8 cellular contexts compared by ENCODE assay signal in the genomic region with DNA sequence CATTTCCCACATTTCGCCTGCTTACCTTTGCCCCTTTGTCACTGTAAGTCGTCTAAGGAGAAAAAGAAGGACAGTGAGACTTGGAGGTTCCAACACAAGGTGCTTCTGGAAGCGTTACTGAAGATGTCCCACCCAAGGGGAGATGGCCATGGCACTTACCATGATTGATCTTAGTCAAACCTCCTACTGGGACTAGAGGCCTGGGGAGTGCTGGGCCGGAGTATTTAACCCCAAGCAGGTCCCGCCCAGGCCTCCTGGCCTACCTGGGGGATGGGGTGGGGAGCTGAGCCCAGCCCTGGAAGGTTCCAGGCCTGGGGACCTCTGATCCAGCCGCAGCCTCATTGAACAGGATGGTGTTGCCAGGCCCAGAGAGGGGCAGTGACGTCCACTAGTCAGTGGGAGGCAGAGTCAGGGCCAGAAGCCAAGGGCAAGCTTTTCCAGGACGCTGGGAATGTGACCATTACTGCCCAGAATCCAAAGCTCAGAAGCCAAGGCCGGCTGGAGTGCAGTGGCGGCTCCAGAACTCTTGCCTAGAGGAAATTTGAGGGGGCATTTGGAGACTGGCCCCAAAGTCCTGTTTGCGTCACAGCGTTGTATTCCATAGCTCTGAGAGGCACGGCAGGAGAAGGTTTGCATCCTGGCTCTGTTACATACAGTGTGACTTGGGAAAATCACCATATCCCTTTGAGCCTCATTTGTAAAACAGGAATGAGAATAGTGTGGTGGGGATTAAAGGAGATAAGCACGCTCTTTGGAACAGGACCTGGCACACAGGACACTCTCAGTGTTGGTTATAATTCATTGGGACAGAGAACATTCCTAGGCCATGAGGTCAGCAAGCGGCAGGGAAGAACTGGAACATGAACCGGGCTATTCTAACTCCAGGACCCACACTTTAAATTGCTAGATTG. TPM values are rescaled to one million over a fixed set of nuclear protein-coding genes. Genes with fewer than 3 reads are reported as not detected.
A peak's percentile ranks its signal among the peaks of the same experiment; 100 is the strongest.
DNase-seq lines count a peak whose midpoint lies in the region; ATAC-seq and TF ChIP-seq lines count a peak whose summit lies in the region.

A gene (minus strand): TSS at position 198 of the 911 bp plus-strand sequence. CDS start 36 bp downstream, at position 162.

- H3K9me3 ChIP-seq in left lung (no peaks in the 10 kb centered on the region), subcutaneous abdominal adipose tissue (ENCODE audit: control insufficient read depth in 5 of 5, low read length in 5 of 5) (no peaks in the 10 kb centered on the region)

- DNase-seq in HFFc6 (peak; percentile 74), cerebellar cortex (ENCODE audit: low spot score) (peak; percentile 28), left lung (peak in 1 of 2 donors; percentile 44), cortex of kidney (lab: John Stamatoyannopoulos, UW) (no peak), HPDE6-E6E7 (ENCODE audit: extremely low spot score) (no peak)
- no peak for DNase-seq in activated naive CD4-positive, alpha-beta T cell treated with anti-CD3 and anti-CD28 coated beads, Interleukin-2, amount 10 ng/mL, durations not matched to agents 7 days and 5 days

- peak; percentile 77 for ATAC-seq in left lung
- ATAC-seq in GM19452 (IDR thresholded peaks at IDR 0.05; ENCODE audit: unreplicated experiment) = no peak

- H3K9ac ChIP-seq in subcutaneous abdominal adipose tissue (ENCODE audit: low read length in 5 of 5) = peak within 1 kb of the TSS in 4 of 5 donors; percentile 2 to 67 (median 40)

- H3K27ac Mint-ChIP-seq in HFFc6 = peak within 1 kb of the TSS; percentile 72
- no peak within 1 kb of the TSS for H3K27ac Mint-ChIP-seq in activated naive CD4-positive, alpha-beta T cell treated with anti-CD3 and anti-CD28 coated beads, Interleukin-2, amount 10 ng/mL, durations not matched to agents 7 days and 5 days

- H3K27me3 ChIP-seq in left lung = no peaks in the 10 kb centered on the region
- peaks cover 0 to 4% (median 0%) of the 10 kb centered on the region in 5 donors for H3K27me3 ChIP-seq in subcutaneous abdominal adipose tissue (ENCODE audit: control insufficient read depth in 5 of 5, insufficient read depth in 4 of 5, low read length in 5 of 5)

- intact Hi-C loops in left lung (cut with DNase I) = no loop called here

- H3K27ac ChIP-seq in left lung = peak within 1 kb of the TSS; percentile 58 to 66
- peak within 1 kb of the TSS; percentile 82 for H3K27ac ChIP-seq in subcutaneous abdominal adipose tissue (ENCODE audit: low read depth, low read length)

- no peaks in the 10 kb centered on the region for H3K36me3 ChIP-seq in left lung
- no peaks in the 10 kb centered on the region for H3K36me3 ChIP-seq in subcutaneous abdominal adipose tissue (ENCODE audit: control insufficient read depth in 5 of 5, insufficient read depth in 5 of 5, low read length in 5 of 5)

- no peaks in the 10 kb centered on the region for H3K9me3 Mint-ChIP-seq in HFFc6
- H3K9me3 Mint-ChIP-seq in activated naive CD4-positive, alpha-beta T cell treated with anti-CD3 and anti-CD28 coated beads, Interleukin-2, amount 10 ng/mL, durations not matched to agents 7 days and 5 days = no peaks in the 10 kb centered on the region

- CTCF ChIA-PET in activated naive CD4-positive, alpha-beta T cell treated with anti-CD3 and anti-CD28 coated beads, Interleukin-2, amount 10 ng/mL, durations not matched to agents 7 days and 5 days (lab: Charles Lee) = no interaction called here

- H3K4me1 ChIP-seq in left lung = peaks cover 0 to 4% of the 10 kb centered on the region in 2 donors
- peaks cover 2 to 32% (median 27%) of the 10 kb centered on the region in 5 donors for H3K4me1 ChIP-seq in subcutaneous abdominal adipose tissue (ENCODE audit: control insufficient read depth in 5 of 5, insufficient read depth in 5 of 5, low read length in 5 of 5)

- peaks cover 28% of the 10 kb centered on the region for H3K4me1 Mint-ChIP-seq in HFFc6 (ENCODE audit: low read depth)
- peaks cover 2% of the 10 kb centered on the region for H3K4me1 Mint-ChIP-seq in activated naive CD4-positive, alpha-beta T cell treated with anti-CD3 and anti-CD28 coated beads, Interleukin-2, amount 10 ng/mL, durations not matched to agents 7 days and 5 days

- peaks cover 16% of the 10 kb centered on the region for H3K27me3 Mint-ChIP-seq in HFFc6 (ENCODE audit: insufficient read depth)
- no peaks in the 10 kb centered on the region for H3K27me3 Mint-ChIP-seq in activated naive CD4-positive, alpha-beta T cell treated with anti-CD3 and anti-CD28 coated beads, Interleukin-2, amount 10 ng/mL, durations not matched to agents 7 days and 5 days

- peak within 1 kb of the TSS; percentile 14; the same call in 1 of the 2 replicates for H3K4me3 Mint-ChIP-seq in HFFc6
- no peak within 1 kb of the TSS for H3K4me3 Mint-ChIP-seq in activated naive CD4-positive, alpha-beta T cell treated with anti-CD3 and anti-CD28 coated beads, Interleukin-2, amount 10 ng/mL, durations not matched to agents 7 days and 5 days

- TF ChIP-seq CTCF in HFFc6 (IDR thresholded peaks at IDR 0.05) (no peak), left lung (IDR thresholded peaks at IDR 0.05) (no peak)

- H3K36me3 Mint-ChIP-seq in HFFc6 (ENCODE audit: low read depth) = no peaks in the 10 kb centered on the region
- no peaks in the 10 kb centered on the region for H3K36me3 Mint-ChIP-seq in activated naive CD4-positive, alpha-beta T cell treated with anti-CD3 and anti-CD28 coated beads, Interleukin-2, amount 10 ng/mL, durations not matched to agents 7 days and 5 days

- no peak within 1 kb of the TSS for H3K4me3 ChIP-seq in left lung
- H3K4me3 ChIP-seq in subcutaneous abdominal adipose tissue (ENCODE audit: low read depth in 1 of 5, low read length in 5 of 5) = peak within 1 kb of the TSS in 2 of 5 donors; percentile 11 to 32

RNA-seq across cellular contexts. Expression of the gene that starts here (rescaled TPM):
- total RNA-seq in HFFc6 (2021; fragmentation: NEBNext Ultra II Directional; extraction: Animal tissue kit (Norgen Biotek cat#: 25700)) = under 1 TPM in 4 of 6 experiments, not detected in 2; 0.14 to 0.25 (median 0.21) TPM
- total RNA-seq in left lung = 1 to 10 TPM in 1 of 2 donors, under 1 TPM in 1; 0.85 to 2.1 TPM

Comparison
In these comparisons a context has a peak if more than half of its experiments do, and no peak if none do; other contexts are left out.
1. Peak in DNase-seq in HFFc6; RNA of the gene not detected or under 1 TPM.